20 cellular contexts compared by ENCODE assay signal in the genomic region with DNA sequence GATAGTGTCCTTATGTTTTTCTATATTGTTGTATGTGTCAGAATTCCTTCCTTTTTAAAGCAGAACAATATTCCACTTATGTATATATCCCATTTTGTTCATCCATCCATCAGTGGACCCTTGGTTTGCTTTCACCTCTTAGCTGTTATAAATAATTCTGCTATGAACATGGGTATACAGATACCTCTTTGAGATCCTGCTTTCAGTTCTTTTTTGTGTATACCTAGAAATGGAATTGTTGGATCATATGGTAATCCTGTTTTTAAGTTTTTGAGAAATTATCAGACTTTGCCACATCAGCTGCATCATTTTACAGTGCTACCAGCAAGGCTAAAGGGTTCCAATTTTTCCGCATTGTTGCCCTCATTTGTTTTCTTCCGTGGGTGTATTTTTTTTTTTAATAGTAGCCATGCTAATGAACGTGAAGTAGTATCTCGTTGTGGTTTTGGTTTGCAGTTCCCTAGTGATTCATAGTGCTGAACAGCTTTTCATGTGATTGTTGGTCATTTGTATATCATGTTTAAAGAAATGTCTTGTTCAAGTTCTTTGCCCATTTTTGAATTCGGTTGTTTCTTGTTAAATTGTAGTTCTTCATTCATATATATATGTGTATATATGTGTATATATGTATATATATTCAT.
DNase-seq lines count a peak whose midpoint lies in the region; ATAC-seq, FAIRE-seq and TF ChIP-seq lines count a peak whose summit lies in the region.
"Had no signal": no experiment of that assay in that cellular context is flagged by ENCODE, and none has a peak within 500 bp of the region (broad histone marks: within the 10 kb centered on the region; RNA-seq: fewer than 3 reads in every experiment).

No MANE protein-coding gene starts in this region.

- RAD21 ChIA-PET in GM12878 (lab: Charles Lee; ENCODE audit: unreplicated experiment): interaction anchor here (0.5 to 1.0 kb wide), 3 partner anchors 10 to 104 kb away, joined by 3 read pairs; no protein-coding TSS in a partner anchor

- CTCF ChIA-PET in GM12878 (lab: Yijun Ruan, JAX): interaction anchor here (0.6 to 3.5 kb wide), 8 partner anchors 9 to 290 kb away, joined by 3 to 26 read pairs (median 3); no protein-coding TSS in a partner anchor

- peaks cover 21% of the 10 kb centered on the region for H3K79me2 ChIP-seq in GM12878 (ENCODE audit: control insufficient read depth, insufficient read depth, low read length)
- no peaks in the 10 kb centered on the region for H3K79me2 ChIP-seq in trophoblast cell (ENCODE audit: control insufficient read depth, insufficient read depth, low read length, poor library complexity)

- POLR2A ChIA-PET in GM12878 (lab: Charles Lee): no interaction called here

- H4K20me1 ChIP-seq in BLaER1: peaks cover 84% of the 10 kb centered on the region
- H4K20me1 ChIP-seq in GM12878 (ENCODE audit: control insufficient read depth, insufficient read depth): no peaks in the 10 kb centered on the region

- no peak overlapping the region for H3K23ac ChIP-seq in trophoblast cell (ENCODE audit: low read length)

- no peaks in the 10 kb centered on the region for H3K36me3 Mint-ChIP-seq in natural killer cell

- no peak overlapping the region for H4K8ac ChIP-seq in trophoblast cell (ENCODE audit: low read depth, low read length)

- H2BK5ac ChIP-seq in trophoblast cell (ENCODE audit: low read depth, low read length, poor library complexity): no peak overlapping the region

- no peak overlapping the region for H3K4ac ChIP-seq in trophoblast cell (ENCODE audit: low read depth, low read length)

- H3K4me1 Mint-ChIP-seq in natural killer cell: peaks cover 34 to 46% of the 10 kb centered on the region in 2 donors

- no peak overlapping the region for H2BK12ac ChIP-seq in trophoblast cell (ENCODE audit: low read length)

- no peak overlapping the region for H2BK120ac ChIP-seq in trophoblast cell (ENCODE audit: insufficient read depth, low read length, poor library complexity)

- peak overlapping the region; percentile 47 to 68 for H3K27ac Mint-ChIP-seq in natural killer cell
- H3K27ac Mint-ChIP-seq: activated T-helper 1 cell treated with anti-CD3 and anti-CD28 coated beads, Interleukin-12 subunit alpha, Interleukin-12 subunit beta, Interleukin-2, Interleukin-4 antibody, amounts not matched to agents 30 ng/mL and 10 ng/mL and 1 ng/mL, durations not matched to agents 14 hours and 24 hours and 36 hours; IgD-negative memory B cell had no signal

- no peak for TF ChIP-seq EP300 in GM12878 (IDR thresholded peaks at IDR 0.05; ENCODE audit: borderline replicate concordance in 1 of 2, control insufficient read depth in 1 of 2, low read depth in 2 of 2, low read length in 2 of 2)

- H3K27me3 ChIP-seq in BLaER1 (no peaks in the 10 kb centered on the region), GM12878 (replicated peaks in 1 of 2; ENCODE audit: control insufficient read depth in 2 of 2, insufficient read depth in 2 of 2, low read length in 1 of 2) (no peaks in the 10 kb centered on the region), trophoblast cell (ENCODE audit: insufficient read depth, low read length) (no peaks in the 10 kb centered on the region), left lung (no peaks in the 10 kb centered on the region)
- H3K27me3 ChIP-seq: sigmoid colon, upper lobe of right lung had no signal

- H3K4me1 ChIP-seq in BLaER1: peaks cover 38% of the 10 kb centered on the region
- peaks cover 15% of the 10 kb centered on the region for H3K4me1 ChIP-seq in GM12878 (ENCODE audit: control insufficient read depth, insufficient read depth, low read length)
- H3K4me1 ChIP-seq in trophoblast cell (ENCODE audit: control insufficient read depth in 1 of 2, insufficient read depth in 2 of 2, low read length in 2 of 2): no peaks in the 10 kb centered on the region
- peaks cover 0 to 9% of the 10 kb centered on the region in 2 donors for H3K4me1 ChIP-seq in left lung
- H3K4me1 ChIP-seq: upper lobe of right lung had no signal

- BruUV-seq in GM12878 (replicated peaks; lab: Mats Ljungman, UMichigan): no TSS peak

- 0% methylated on average over 5 of the region's 5 CpGs for WGBS in GM12878 (ENCODE audit: insufficient coverage, insufficient replicate concordance, low lambda C conversion rate, missing lambda C conversion rate)
- WGBS in trophoblast cell (ENCODE audit: extremely low coverage, insufficient coverage, insufficient read length): no CpG with 5 or more reads among the region's 5 CpGs

- no peak overlapping the region for H4K12ac ChIP-seq in trophoblast cell (ENCODE audit: low read depth, low read length)

- H3K27me3 Mint-ChIP-seq in natural killer cell (ENCODE audit: low read depth in 2 of 2): no peaks in the 10 kb centered on the region
- H3K27me3 Mint-ChIP-seq: IgD-negative memory B cell had no signal

- no peak for TF ChIP-seq CTCF in GM12878 (IDR thresholded peaks at IDR 0.05 in 2 of 3, conservative IDR thresholded peaks at IDR 0.05 in 1 of 3; ENCODE audit: control insufficient read depth in 2 of 3, extremely low read depth in 1 of 3, insufficient read depth in 1 of 3, low read depth in 3 of 3, low read length in 3 of 3)
- no peak for TF ChIP-seq CTCF in natural killer cell (IDR thresholded peaks at IDR 0.05)
- no peak for TF ChIP-seq CTCF in GM20000 (IDR thresholded peaks at IDR 0.05; ENCODE audit: extremely low read depth, missing control alignments)
- TF ChIP-seq CTCF in left lung (IDR thresholded peaks at IDR 0.05): no peak

- SMC1A ChIA-PET in GM12878 (lab: Charles Lee; ENCODE audit: uncharacterized antibody, unreplicated experiment): interaction anchor here (0.5 to 1.9 kb wide), 6 partner anchors 9 to 1252 kb away, joined by 3 to 9 read pairs (median 3); no protein-coding TSS in a partner anchor

- no peak overlapping the region for H3K4me3 Mint-ChIP-seq in natural killer cell
- H3K4me3 Mint-ChIP-seq: activated T-helper 1 cell treated with anti-CD3 and anti-CD28 coated beads, Interleukin-12 subunit alpha, Interleukin-12 subunit beta, Interleukin-2, Interleukin-4 antibody, amounts not matched to agents 30 ng/mL and 10 ng/mL and 1 ng/mL, durations not matched to agents 14 hours and 24 hours and 36 hours had no signal

- H2AFZ ChIP-seq in GM12878 (ENCODE audit: control insufficient read depth, low read depth, low read length) (no peak overlapping the region), trophoblast cell (ENCODE audit: insufficient read depth, low read length, poor library complexity) (no peak overlapping the region)

- H4K91ac ChIP-seq in trophoblast cell (ENCODE audit: low read depth, low read length): no peak overlapping the region

- H3K4me3 ChIP-seq in BLaER1 (no peak overlapping the region), GM12878 (no peak overlapping the region), trophoblast cell (ENCODE audit: low read depth, low read length) (no peak overlapping the region), left lung (no peak overlapping the region)
- H3K4me3 ChIP-seq: sigmoid colon, upper lobe of right lung had no signal

- no peak for TF ChIP-seq POLR2A in GM12878 (IDR thresholded peaks at IDR 0.05; ENCODE audit: low read depth, low read length)

- H3K9ac ChIP-seq in BLaER1: no peak overlapping the region
- no peak overlapping the region for H3K9ac ChIP-seq in GM12878 (ENCODE audit: control insufficient read depth, insufficient read depth, low read length)
- no peak overlapping the region for H3K9ac ChIP-seq in trophoblast cell (ENCODE audit: low read length)

- FAIRE-seq in GM12878 (lab: Jason Lieb, UNC): peak; percentile 65

- H3K27ac ChIP-seq in BLaER1 (no peak overlapping the region), GM12878 (ENCODE audit: control insufficient read depth, insufficient read depth) (peak overlapping the region; percentile 33; the same call in 1 of the 2 replicates), trophoblast cell (ENCODE audit: low read depth, low read length) (no peak overlapping the region), left lung (no peak overlapping the region)
- H3K27ac ChIP-seq: sigmoid colon, upper lobe of right lung had no signal

- no peak overlapping the region for H3K18ac ChIP-seq in trophoblast cell (ENCODE audit: low read length)

- no peaks in the 10 kb centered on the region for H3K9me3 Mint-ChIP-seq in natural killer cell
- H3K9me3 Mint-ChIP-seq: activated T-helper 1 cell treated with anti-CD3 and anti-CD28 coated beads, Interleukin-12 subunit alpha, Interleukin-12 subunit beta, Interleukin-2, Interleukin-4 antibody, amounts not matched to agents 30 ng/mL and 10 ng/mL and 1 ng/mL, durations not matched to agents 14 hours and 24 hours and 36 hours; IgD-negative memory B cell had no signal

- ATAC-seq in GM12878 (peak; percentile 74), natural killer cell (peak in 1 of 3 donors; percentile 40), left lung (no peak)
- ATAC-seq: upper lobe of right lung had no signal

- H3K36me3 ChIP-seq in BLaER1: peaks cover 35% of the 10 kb centered on the region
- H3K36me3 ChIP-seq in GM12878 (ENCODE audit: control insufficient read depth in 2 of 2, insufficient read depth in 2 of 2, low read length in 1 of 2): peaks cover under 1 to 3% of the 10 kb centered on the region in 2 experiments
- H3K36me3 ChIP-seq in trophoblast cell (ENCODE audit: control insufficient read depth in 1 of 2, insufficient read depth in 2 of 2, low read length in 2 of 2): peaks cover 5 to 6% of the 10 kb centered on the region in 2 experiments
- peaks cover 0 to 19% of the 10 kb centered on the region in 2 donors for H3K36me3 ChIP-seq in left lung

- H3K9me3 ChIP-seq in BLaER1 (no peaks in the 10 kb centered on the region; the same call in 1 of the 2 replicates), GM12878 (replicated peaks; ENCODE audit: control insufficient read depth, insufficient read depth, low read length) (peaks cover 2% of the 10 kb centered on the region; the same call in 1 of the 3 replicates), trophoblast cell (ENCODE audit: insufficient read depth, low read depth, low read length) (no peaks in the 10 kb centered on the region), left lung (no peaks in the 10 kb centered on the region)
- H3K9me3 ChIP-seq: sigmoid colon, upper lobe of right lung had no signal

- in situ Hi-C loops in GM12878 (cut with MboI): no loop called here

- H3K4me2 ChIP-seq in BLaER1 (peak overlapping the region; percentile 27), GM12878 (ENCODE audit: control insufficient read depth, insufficient read depth) (peak overlapping the region; percentile 55; the same call in 1 of the 2 replicates), trophoblast cell (ENCODE audit: low read length) (no peak overlapping the region)

- no peak overlapping the region for H2AK5ac ChIP-seq in trophoblast cell (ENCODE audit: low read length)

- H3K79me1 ChIP-seq in trophoblast cell (ENCODE audit: low read length): no peaks in the 10 kb centered on the region

- intact Hi-C loops in GM12878 (cut with micrococcal nuclease; ENCODE audit: unreplicated experiment): no loop called here
- intact Hi-C loops in natural killer cell (cut with micrococcal nuclease): no loop called here
- intact Hi-C loops in left lung (cut with DNase I): no loop called here

- DNase-seq in H4 (ENCODE audit: low spot score) (peak; percentile 11), GM12878 (ENCODE audit: low read depth, low spot score) (peak; percentile 23), natural killer cell (no peak), T1000 (lab: John Stamatoyannopoulos, UW) (no peak), trophoblast cell (no peak), GM20000 (ENCODE audit: low spot score) (no peak), left lung (no peak)
- DNase-seq: activated CD4-positive, alpha-beta T cell treated with anti-CD3 and anti-CD28 coated beads, Interleukin-2, amount 50 U/mL, for 48 hours; amniotic stem cell; dermis blood vessel endothelial cell; HCEC 1CT; mesenchymal stem cell; NCI-H1436; NCI-H446; sigmoid colon; stimulated activated CD4-positive, alpha-beta T cell treated with anti-CD3 and anti-CD28 coated beads, Interleukin-4, amount 100 ng/mL, for 1 hour; upper lobe of right lung had no signal

- H3K14ac ChIP-seq in trophoblast cell (ENCODE audit: low read length): no peak overlapping the region

- no peak for TF ChIP-seq RAD21 in GM12878 (IDR thresholded peaks at IDR 0.05; ENCODE audit: insufficient read depth, low read depth, low read length)

Comparison
In these comparisons a context has a peak if more than half of its experiments do, and no peak if none do; other contexts are left out.
1. DNase-seq: peak in H4 (single experiment) and GM12878 (single experiment); none in natural killer cell (single experiment), T1000 (single experiment), trophoblast cell (0 of 2), GM20000 (single experiment) and left lung (0 of 2).